In the genomic region with DNA sequence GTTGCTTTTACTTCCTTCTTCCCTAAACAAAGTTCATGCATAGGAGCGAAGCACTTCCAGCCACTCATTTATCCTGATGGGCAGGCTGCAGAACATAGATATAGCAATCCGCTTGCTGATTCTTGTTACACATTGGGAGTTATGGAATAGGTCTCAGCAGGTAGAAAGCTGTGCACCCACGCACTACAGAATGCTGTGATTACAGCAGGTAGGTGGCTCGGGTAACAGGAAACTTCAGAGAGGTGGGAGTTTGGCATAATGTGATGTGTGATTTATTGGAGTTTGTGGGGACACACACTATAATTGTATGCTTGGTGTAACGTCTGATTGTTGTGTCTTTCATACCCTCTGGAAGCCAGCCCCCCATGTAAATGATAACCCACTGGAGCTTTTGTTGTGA, we compare ENCODE assay signal across 24 cellular contexts.
"Had no signal": no experiment of that assay in that cellular context is flagged by ENCODE, and none has a peak within 500 bp of the region (broad histone marks: within the 10 kb centered on the region; RNA-seq: fewer than 3 reads in every experiment).

No MANE protein-coding gene starts in this region.

- H3K9me3 Mint-ChIP-seq: nephron, neural progenitor cell had no signal

- H3K27ac Mint-ChIP-seq: naive thymus-derived CD8-positive, alpha-beta T cell; nephron; neural progenitor cell; stimulated activated naive B cell treated with anti-CD40 and anti-IgM and Interleukin-4, amounts not matched to agents 10 μg/mL and 1 μg/mL and 100 μg/mL, for 72 hours had no signal

- DNase-seq: hippocampal formation; kidney glomerular epithelial cell; left cardiac atrium; left lung; lower lobe of right lung; mammary epithelial cell; mesenchymal stem cell; naive thymus-derived CD8-positive, alpha-beta T cell; occipital lobe; psoas muscle; stimulated activated CD4-positive, alpha-beta T cell treated with anti-CD3 and anti-CD28 coated beads, Interleukin-12 subunit alpha, Interleukin-12 subunit beta, amount 100 ng/mL, for 4 hours; stimulated activated CD4-positive, alpha-beta T cell treated with anti-CD3 and anti-CD28 coated beads, Interleukin-15, amount 100 ng/mL, for 24 hours; stimulated activated CD4-positive, alpha-beta T cell treated with anti-CD3 and anti-CD28 coated beads, Interleukin-2, amount 100 ng/mL, for 24 hours; stimulated activated CD4-positive, alpha-beta T cell treated with anti-CD3 and anti-CD28 coated beads, Interleukin-4, amount 100 ng/mL, for 1 hour; stimulated activated naive B cell treated with anti-CD40 and anti-IgM and Interleukin-4, amounts not matched to agents 10 μg/mL and 1 μg/mL and 100 μg/mL, for 72 hours; stimulated activated naive CD8-positive, alpha-beta T cell treated with anti-CD3 and anti-CD28 coated beads, Interleukin-15, Interleukin-2, amounts not matched to agents 100 U/mL and 50 U/mL, for 24 hours; stomach; testis; thyroid gland; transverse colon; upper lobe of right lung had no signal

- H3K4me3 Mint-ChIP-seq: naive thymus-derived CD8-positive, alpha-beta T cell; nephron; neural progenitor cell; stimulated activated naive B cell treated with anti-CD40 and anti-IgM and Interleukin-4, amounts not matched to agents 10 μg/mL and 1 μg/mL and 100 μg/mL, for 72 hours had no signal

- H3K4me1 Mint-ChIP-seq: naive thymus-derived CD8-positive, alpha-beta T cell; nephron; neural progenitor cell; stimulated activated naive B cell treated with anti-CD40 and anti-IgM and Interleukin-4, amounts not matched to agents 10 μg/mL and 1 μg/mL and 100 μg/mL, for 72 hours had no signal

- ATAC-seq: left cardiac atrium; left lung; lower lobe of right lung; naive thymus-derived CD8-positive, alpha-beta T cell; psoas muscle; sciatic nerve; stimulated activated naive B cell treated with anti-CD40 and anti-IgM and Interleukin-4, amounts not matched to agents 10 μg/mL and 1 μg/mL and 100 μg/mL, for 72 hours; stimulated activated naive CD8-positive, alpha-beta T cell treated with anti-CD3 and anti-CD28 coated beads, Interleukin-15, Interleukin-2, amounts not matched to agents 100 U/mL and 50 U/mL, for 24 hours; upper lobe of right lung had no signal

- H3K27me3 Mint-ChIP-seq: stimulated activated naive B cell treated with anti-CD40 and anti-IgM and Interleukin-4, amounts not matched to agents 10 μg/mL and 1 μg/mL and 100 μg/mL, for 72 hours had no signal

- H3K36me3 Mint-ChIP-seq: naive thymus-derived CD8-positive, alpha-beta T cell; neural progenitor cell; stimulated activated naive B cell treated with anti-CD40 and anti-IgM and Interleukin-4, amounts not matched to agents 10 μg/mL and 1 μg/mL and 100 μg/mL, for 72 hours had no signal
